In genomic region chr7:5423844-5424688, GRCh38 we compare ENCODE assay signal across 8 cellular contexts. TPM values are rescaled to one million over a fixed set of nuclear protein-coding genes. Genes with fewer than 3 reads are reported as not detected.
DNase-seq lines count a peak whose midpoint lies in the region; ATAC-seq and TF ChIP-seq lines count a peak whose summit lies in the region.

No MANE protein-coding gene starts in this region.

- peak overlapping the region; percentile 70 for H3K18ac ChIP-seq in IMR-90 (ENCODE audit: low read depth, low read length)

- H3K4me2 ChIP-seq in IMR-90 (ENCODE audit: low read depth, low read length) = peak overlapping the region; percentile 93

- H4K5ac ChIP-seq in IMR-90 (ENCODE audit: low read depth, low read length) = peak overlapping the region; percentile 65; the same call in 1 of the 2 replicates

- H3K4me1 ChIP-seq in IMR-90 (ENCODE audit: control insufficient read depth, insufficient read depth, low read length) = no peaks in the 10 kb centered on the region
- peaks cover 0 to 24% (median 0%) of the 10 kb centered on the region in 3 donors for H3K4me1 ChIP-seq in gastroesophageal sphincter
- H3K4me1 ChIP-seq in uterus = peaks cover 0 to 3% of the 10 kb centered on the region in 2 donors

- H3K36me3 ChIP-seq in IMR-90 (ENCODE audit: control insufficient read depth, insufficient read depth, low read length) (peaks cover 6% of the 10 kb centered on the region; the same call in 1 of the 2 replicates), gastroesophageal sphincter (no peaks in the 10 kb centered on the region), uterus (no peaks in the 10 kb centered on the region)

- H3K4me3 ChIP-seq in IMR-90 (ENCODE audit: insufficient read depth, low read depth, low read length) (peak overlapping the region; percentile 86), gastroesophageal sphincter (peak overlapping the region; percentile 89 to 98), uterus (peak overlapping the region; percentile 74 to 78)

- peak overlapping the region; percentile 99 for H3K14ac ChIP-seq in IMR-90 (replicated peaks; ENCODE audit: low read depth, low read length)

- peak overlapping the region; percentile 91 for H3K23ac ChIP-seq in IMR-90 (ENCODE audit: low read depth, low read length)

- H3K56ac ChIP-seq in IMR-90 (ENCODE audit: extremely low read depth, insufficient read depth, low read length) = peak overlapping the region; percentile 99

- H3K79me1 ChIP-seq in IMR-90 (ENCODE audit: low read depth in 1 of 2, low read length in 2 of 2) = peaks cover 0 to 4% of the 10 kb centered on the region in 2 experiments; a peak in 1 of 4 replicates

- peak overlapping the region; percentile 85; the same call in 1 of the 2 replicates for H2AK5ac ChIP-seq in IMR-90 (ENCODE audit: low read depth, low read length)

- TF ChIP-seq POLR2A in IMR-90 (IDR thresholded peaks at IDR 0.05; ENCODE audit: low read depth, low read length) = no peak
- TF ChIP-seq POLR2A in gastroesophageal sphincter (IDR thresholded peaks at IDR 0.05) = peak; percentile 31 to 58
- TF ChIP-seq POLR2A in uterus (IDR thresholded peaks at IDR 0.05) = peak; percentile 22 to 59

- peak overlapping the region; percentile 83 for H3K4me3 Mint-ChIP-seq in activated naive CD8-positive, alpha-beta T cell
- peak overlapping the region; percentile 84 for H3K4me3 Mint-ChIP-seq in natural killer cell treated with Interleukin-12 subunit alpha and Interleukin-12 subunit beta and Interleukin-15 and Interleukin-18, amount 100 ng/mL, for 72 hours

- in situ Hi-C loops in IMR-90 (cut with MboI; ENCODE audit: low sequenced_read_pairs) = no loop called here

- ATAC-seq in IMR-90 (ENCODE audit: low read depth) (peak; percentile 21), gastroesophageal sphincter (peak; percentile 60)
- peak; percentile 58 to 67 for ATAC-seq in natural killer cell treated with Interleukin-12 subunit alpha and Interleukin-12 subunit beta and Interleukin-15 and Interleukin-18, amount 100 ng/mL, for 72 hours

- H3K9me3 ChIP-seq in IMR-90 (ENCODE audit: control insufficient read depth, insufficient read depth, low read length) (no peaks in the 10 kb centered on the region), gastroesophageal sphincter (no peaks in the 10 kb centered on the region), uterus (no peaks in the 10 kb centered on the region)

- intact Hi-C loops in IMR-90 (cut with micrococcal nuclease) = no loop called here
- intact Hi-C loops in uterus (cut with DNase I; ENCODE audit: low total_unique reads) = no loop called here

- TF ChIP-seq EP300 in gastroesophageal sphincter (IDR thresholded peaks at IDR 0.05) = no peak

- peak overlapping the region; percentile 97 for H3K4ac ChIP-seq in IMR-90 (ENCODE audit: low read depth, low read length)

- H2BK15ac ChIP-seq in IMR-90 (ENCODE audit: low read depth, low read length) = peak overlapping the region; percentile 70; the same call in 1 of the 3 replicates

- peak overlapping the region; percentile 95 to 97; a peak in 3 of 4 replicates for H4K8ac ChIP-seq in IMR-90 (ENCODE audit: low read depth in 2 of 2, low read length in 2 of 2)

- H2BK120ac ChIP-seq in IMR-90 (ENCODE audit: low read depth, low read length) = peak overlapping the region; percentile 85

- dilution Hi-C loops in IMR-90 (cut with HindIII; ENCODE audit: low sequenced_read_pairs, unreplicated experiment) = no loop called here

- peak overlapping the region; percentile 84 for H2AFZ ChIP-seq in IMR-90 (replicated peaks; ENCODE audit: low read length, poor library complexity)

- H3K36me3 Mint-ChIP-seq in activated naive CD8-positive, alpha-beta T cell = no peaks in the 10 kb centered on the region
- H3K36me3 Mint-ChIP-seq in natural killer cell treated with Interleukin-12 subunit alpha and Interleukin-12 subunit beta and Interleukin-15 and Interleukin-18, amount 100 ng/mL, for 72 hours = no peaks in the 10 kb centered on the region

- H2AK9ac ChIP-seq in IMR-90 (replicated peaks; ENCODE audit: low read depth, low read length, poor library complexity) = peak overlapping the region; percentile 99

- WGBS in IMR-90 (ENCODE audit: extremely low coverage in 2 of 2, insufficient read length in 1 of 2), 2 experiments = 0% methylated on average over 15 of the region's 56 CpGs; no CpG with 5 or more reads in 1 of the 2 experiments
- 0 to 2% methylated on average over 4 to 9 of the region's 56 CpGs for WGBS in gastroesophageal sphincter (ENCODE audit: low coverage in 1 of 2), 2 donors

- peak overlapping the region; percentile 98 for H4K91ac ChIP-seq in IMR-90 (ENCODE audit: insufficient read depth, low read depth, low read length)

- no peaks in the 10 kb centered on the region for H3K9me3 Mint-ChIP-seq in activated naive CD8-positive, alpha-beta T cell (ENCODE audit: low read depth)
- H3K9me3 Mint-ChIP-seq in natural killer cell treated with Interleukin-12 subunit alpha and Interleukin-12 subunit beta and Interleukin-15 and Interleukin-18, amount 100 ng/mL, for 72 hours = no peaks in the 10 kb centered on the region

- DNase-seq in DMS79 (lab: John Stamatoyannopoulos, UW) = peak; percentile 95
- peak; percentile 99 for DNase-seq in IMR-90
- peak; percentile 98 for DNase-seq in NOMO-1 treated with dmso at 0.1 percent for 144 hours (lab: John Stamatoyannopoulos, UW; ENCODE audit: unreplicated experiment)
- DNase-seq in natural killer cell treated with Interleukin-12 subunit alpha and Interleukin-12 subunit beta and Interleukin-15 and Interleukin-18, amount 100 ng/mL, for 72 hours (ENCODE audit: low spot score) = no peak
- DNase-seq in uterus = peak; percentile 97 to 98
- no peak for DNase-seq in activated CD4-positive, CD25-positive, alpha-beta regulatory T cell (lab: John Stamatoyannopoulos, UW)

- H2BK5ac ChIP-seq in IMR-90 (ENCODE audit: low read depth, low read length, poor library complexity, severe bottlenecking) = peak overlapping the region; percentile 90

- H3K4me1 Mint-ChIP-seq in activated naive CD8-positive, alpha-beta T cell (ENCODE audit: low read depth) = peaks cover 30% of the 10 kb centered on the region
- H3K4me1 Mint-ChIP-seq in natural killer cell treated with Interleukin-12 subunit alpha and Interleukin-12 subunit beta and Interleukin-15 and Interleukin-18, amount 100 ng/mL, for 72 hours (ENCODE audit: low read depth in 2 of 2) = peaks cover 5 to 25% of the 10 kb centered on the region in 2 donors

- POLR2A ChIA-PET in IMR-90 (lab: Charles Lee; ENCODE audit: unreplicated experiment) = interaction anchor here (0.6 kb wide), 1 partner anchor 85 kb away, joined by 6 read pairs; no protein-coding TSS in a partner anchor

- no peaks in the 10 kb centered on the region for H3K9me1 ChIP-seq in IMR-90 (ENCODE audit: insufficient read depth, low read length)

- H3K27ac ChIP-seq in IMR-90 (ENCODE audit: insufficient read depth, low read length) = peak overlapping the region; percentile 99
- H3K27ac ChIP-seq in gastroesophageal sphincter = peak overlapping the region; percentile 92 to 100 (median 100)
- peak overlapping the region; percentile 99 for H3K27ac ChIP-seq in uterus

- CTCF ChIA-PET in IMR-90 (lab: Yijun Ruan, JAX) = no interaction called here

- H3K27me3 Mint-ChIP-seq in activated naive CD8-positive, alpha-beta T cell = peaks cover 16% of the 10 kb centered on the region
- peaks cover 13 to 27% of the 10 kb centered on the region in 2 donors for H3K27me3 Mint-ChIP-seq in natural killer cell treated with Interleukin-12 subunit alpha and Interleukin-12 subunit beta and Interleukin-15 and Interleukin-18, amount 100 ng/mL, for 72 hours

- H4K20me1 ChIP-seq in IMR-90 (ENCODE audit: insufficient read depth, low read length) = peaks cover 11% of the 10 kb centered on the region

- no peak overlapping the region for H3K27ac Mint-ChIP-seq in activated naive CD8-positive, alpha-beta T cell
- peak overlapping the region in 1 of 2 donors; percentile 37 for H3K27ac Mint-ChIP-seq in natural killer cell treated with Interleukin-12 subunit alpha and Interleukin-12 subunit beta and Interleukin-15 and Interleukin-18, amount 100 ng/mL, for 72 hours

- H3K9ac ChIP-seq in IMR-90 (ENCODE audit: low read depth, low read length) = peak overlapping the region; percentile 90

- TF ChIP-seq CTCF in IMR-90 (conservative IDR thresholded peaks at IDR 0.05; ENCODE audit: low read depth, low read length) (no peak), gastroesophageal sphincter (IDR thresholded peaks at IDR 0.05) (no peak), uterus (IDR thresholded peaks at IDR 0.05) (no peak)

- BruUV-seq in IMR-90 (replicated peaks; lab: Mats Ljungman, UMichigan) = no TSS peak

- no peaks in the 10 kb centered on the region for H3K27me3 ChIP-seq in IMR-90 (ENCODE audit: control insufficient read depth, insufficient read depth, low read length)
- no peaks in the 10 kb centered on the region for H3K27me3 ChIP-seq in gastroesophageal sphincter
- no peaks in the 10 kb centered on the region for H3K27me3 ChIP-seq in uterus

- H2BK20ac ChIP-seq in IMR-90 (ENCODE audit: low read depth, low read length) = no peak overlapping the region

- no peak for TF ChIP-seq RAD21 in IMR-90 (IDR thresholded peaks at IDR 0.05; ENCODE audit: low read length)

TF ChIP-seq in IMR-90, 13 proteins besides CTCF, POLR2A, EP300 and RAD21 (continues in another document):
- TF ChIP-seq RFX5 (IDR thresholded peaks at IDR 0.05; ENCODE audit: low read depth, low read length) = no peak
- peak; percentile 11; the same call in 1 of the 2 replicates for TF ChIP-seq BHLHE40 (IDR thresholded peaks at IDR 0.05; ENCODE audit: low read depth, low read length)
- no peak for TF ChIP-seq MAFK (IDR thresholded peaks at IDR 0.05; ENCODE audit: low read depth, low read length)
- TF ChIP-seq CHD1 (IDR thresholded peaks at IDR 0.05; ENCODE audit: low read depth, low read length) = no peak; the same call in 1 of the 2 replicates
- peak; percentile 87 for TF ChIP-seq MAZ (IDR thresholded peaks at IDR 0.05; ENCODE audit: borderline replicate concordance, low read depth, low read length)
- no peak for TF ChIP-seq MXI1 (IDR thresholded peaks at IDR 0.05; ENCODE audit: borderline replicate concordance, low read depth, low read length)
- TF ChIP-seq, protein P1, sequence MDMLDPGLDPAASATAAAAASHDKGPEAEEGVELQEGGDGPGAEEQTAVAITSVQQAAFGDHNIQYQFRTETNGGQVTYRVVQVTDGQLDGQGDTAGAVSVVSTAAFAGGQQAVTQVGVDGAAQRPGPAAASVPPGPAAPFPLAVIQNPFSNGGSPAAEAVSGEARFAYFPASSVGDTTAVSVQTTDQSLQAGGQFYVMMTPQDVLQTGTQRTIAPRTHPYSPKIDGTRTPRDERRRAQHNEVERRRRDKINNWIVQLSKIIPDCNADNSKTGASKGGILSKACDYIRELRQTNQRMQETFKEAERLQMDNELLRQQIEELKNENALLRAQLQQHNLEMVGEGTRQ (IDR thresholded peaks at IDR 0.05; ENCODE audit: low read depth, low read length) = no peak

RNA-seq across cellular contexts. Expression of gene TNRC18, which starts 0.4 kb away (rescaled TPM):
- total RNA-seq in IMR-90 (2012; rRNA removed) (4.7 and 5.3 TPM in 2 replicates), gastroesophageal sphincter (100 to 1,000 TPM in 3 of 4 donors, 10 to 100 TPM in 1; 87.6 to 218 (median 124) TPM), uterus (100 to 1,000 TPM in 1 of 4 donors, 10 to 100 TPM in 3; 28.2 to 179 (median 62.1) TPM)
- polyA plus RNA-seq in IMR-90 (2012; rRNA removed) = 29.6 and 37.9 TPM in 2 replicates
- polyA plus RNA-seq in IMR-90 (2012; cell fraction: cytosol; rRNA removed) = 37.7 and 43.0 TPM in 2 replicates
- polyA plus RNA-seq in IMR-90 (2012; cell fraction: nucleus; rRNA removed; ENCODE audit: low replicate concordance) = 64.3 and 93.3 TPM in 2 replicates
- total RNA-seq in natural killer cell treated with Interleukin-12 subunit alpha and Interleukin-12 subunit beta and Interleukin-15 and Interleukin-18, amount 100 ng/mL, for 72 hours = 10 to 100 TPM; 81.2 to 87.6 TPM

Comparison
In these comparisons a context has a peak if more than half of its experiments do, and no peak if none do; other contexts are left out.
1. DNase-seq: peak in DMS79 (single experiment), IMR-90 (single experiment), NOMO-1 treated with dmso at 0.1 percent for 144 hours (single experiment) and uterus (2 of 2); none in natural killer cell treated with Interleukin-12 subunit alpha and Interleukin-12 subunit beta and Interleukin-15 and Interleukin-18, amount 100 ng/mL, for 72 hours (single experiment) and activated CD4-positive, CD25-positive, alpha-beta regulatory T cell (0 of 4).
2. Peak in every context shown above with its lines, with median percentiles within 50 percentile points of each other: ATAC-seq, H3K27ac ChIP-seq and H3K4me3 ChIP-seq.